In the genomic region with DNA sequence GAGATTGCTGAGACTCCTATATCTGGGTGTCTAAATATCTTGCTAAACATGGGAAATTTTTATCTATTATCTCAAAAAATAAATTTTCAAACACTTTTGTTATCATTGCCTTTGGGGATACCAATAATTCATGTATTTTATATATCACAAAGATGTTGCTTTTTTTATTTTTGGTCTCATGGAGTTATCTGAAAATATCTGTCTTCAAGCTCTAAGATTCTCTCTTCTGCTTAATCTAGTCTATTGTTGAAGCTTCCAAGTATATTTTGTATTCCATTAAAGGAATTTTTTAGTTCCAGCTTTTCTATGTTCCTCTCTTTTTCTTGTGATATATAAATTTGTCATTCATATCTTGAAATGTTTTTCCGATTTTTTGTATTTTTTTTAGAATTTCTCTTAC, we compare ENCODE assay signal across 6 cellular contexts.
"Had no signal": no experiment of that assay in that cellular context is flagged by ENCODE, and none has a peak within 500 bp of the region (broad histone marks: within the 10 kb centered on the region; RNA-seq: fewer than 3 reads in every experiment).

No MANE protein-coding gene starts in this region.

- H3K27ac ChIP-seq: HL-60, KMS-11 had no signal

- H3K9ac ChIP-seq: KMS-11 had no signal

- DNase-seq: IMR-90, KBM-7, KG1 had no signal

- ATAC-seq: HepG2 had no signal

- H3K4me2 ChIP-seq: KMS-11 had no signal

- FAIRE-seq: HepG2 had no signal
